In genomic region chr3:194296832-194297666, GRCh38 we compare ENCODE assay signal across 9 cellular contexts. TPM values are rescaled to one million over a fixed set of nuclear protein-coding genes. Genes with fewer than 3 reads are reported as not detected.
DNase-seq lines count a peak whose midpoint lies in the region; TF ChIP-seq lines count a peak whose summit lies in the region.
"Had no signal": no experiment of that assay in that cellular context is flagged by ENCODE, and none has a peak within 500 bp of the region (broad histone marks: within the 10 kb centered on the region; RNA-seq: fewer than 3 reads in every experiment).

No MANE protein-coding gene starts in this region.

- intact Hi-C loops in PC-9 (cut with micrococcal nuclease; ENCODE audit: unreplicated experiment) (loop anchor here (1.0 to 2.0 kb wide), 8 partner anchors 18 to 515 kb away; partner anchors contain the start of gene HES1), vagina (cut with DNase I) (no loop called here)

- CTCF ChIA-PET in PC-9 (lab: Charles Lee): interaction anchor here (0.6 to 0.8 kb wide), 3 partner anchors 16 to 31 kb away, joined by 5 to 18 read pairs (median 8); no protein-coding TSS in a partner anchor

- no peaks in the 10 kb centered on the region for H3K9me2 ChIP-seq in PC-9 (ENCODE audit: insufficient read depth)

- peaks cover 21% of the 10 kb centered on the region for H3F3A ChIP-seq in PC-9 (ENCODE audit: insufficient read depth, low read depth)

- H2AFZ ChIP-seq in PC-9 (peak overlapping the region; percentile 90), fibroblast of lung (ENCODE audit: low read length) (no peak overlapping the region)

- TF ChIP-seq POLR2A in vagina (IDR thresholded peaks at IDR 0.05): no peak

- H3K9ac ChIP-seq in fibroblast of lung (ENCODE audit: insufficient read depth, low read length): no peak overlapping the region
- no peak overlapping the region for H3K9ac ChIP-seq in mucosa of rectum (ENCODE audit: low read depth in 1 of 2, low read length in 2 of 2)

- H3K79me2 ChIP-seq in PC-9 (ENCODE audit: low read depth) (no peaks in the 10 kb centered on the region), fibroblast of lung (ENCODE audit: control insufficient read depth, insufficient read depth, low read length) (no peaks in the 10 kb centered on the region)

- POLR2A ChIA-PET in PC-9 (lab: Charles Lee; ENCODE audit: unreplicated experiment): interaction anchor here (0.6 to 0.9 kb wide), 6 partner anchors 18 to 634 kb away, joined by 3 to 6 read pairs (median 5); no protein-coding TSS in a partner anchor

- TSS peak; percentile 91 for BruUV-seq in PC-9 (replicated peaks; lab: Mats Ljungman, UMichigan)

- H3K36me3 ChIP-seq in PC-9 (ENCODE audit: low read depth): no peaks in the 10 kb centered on the region
- H3K36me3 ChIP-seq in fibroblast of lung (ENCODE audit: control insufficient read depth, insufficient read depth, low read length): no peaks in the 10 kb centered on the region
- H3K36me3 ChIP-seq in mucosa of rectum (ENCODE audit: control insufficient read depth in 2 of 2, insufficient read depth in 2 of 2, low read length in 2 of 2): no peaks in the 10 kb centered on the region
- no peaks in the 10 kb centered on the region for H3K36me3 ChIP-seq in vagina

- H3K27ac ChIP-seq in PC-9 (peak overlapping the region; percentile 97), fibroblast of lung (ENCODE audit: insufficient read depth, low read length) (no peak overlapping the region), mucosa of rectum (ENCODE audit: low read depth in 2 of 2, low read length in 2 of 2) (no peak overlapping the region), vagina (peak overlapping the region; percentile 39)

- H3K9me3 ChIP-seq in PC-9 (ENCODE audit: insufficient read depth, low read depth) (no peaks in the 10 kb centered on the region), fibroblast of lung (ENCODE audit: control insufficient read depth, insufficient read depth, low read depth, low read length) (no peaks in the 10 kb centered on the region), mucosa of rectum (ENCODE audit: control insufficient read depth in 2 of 2, low read length in 2 of 2) (no peaks in the 10 kb centered on the region), vagina (no peaks in the 10 kb centered on the region)

- H3K4me3 ChIP-seq in PC-9 (peak overlapping the region; percentile 57), fibroblast of lung (replicated peaks in 1 of 4; ENCODE audit: control extremely low read depth in 1 of 4, insufficient read depth in 1 of 4, low read depth in 3 of 4, low read length in 4 of 4) (peak overlapping the region in 3 of 4 experiments; percentile 0 to 17 (median 16)), mucosa of rectum (ENCODE audit: low read length in 2 of 2) (peak overlapping the region; percentile 7 to 33), vagina (peak overlapping the region; percentile 28 to 32)

- TF ChIP-seq CTCF in PC-9 (conservative IDR thresholded peaks at IDR 0.05) (peak; percentile 30; the same call in 1 of the 2 replicates), fibroblast of lung (conservative IDR thresholded peaks at IDR 0.05 in 1 of 2, IDR thresholded peaks at IDR 0.05 in 1 of 2; ENCODE audit: low read depth in 1 of 2, low read length in 2 of 2) (no peak), vagina (IDR thresholded peaks at IDR 0.05) (no peak)

- H3K27me3 ChIP-seq in PC-9 (ENCODE audit: insufficient read depth, low read depth): no peaks in the 10 kb centered on the region
- H3K27me3 ChIP-seq in fibroblast of lung (ENCODE audit: control insufficient read depth, insufficient read depth, low read length): peaks cover 3% of the 10 kb centered on the region
- no peaks in the 10 kb centered on the region for H3K27me3 ChIP-seq in mucosa of rectum (ENCODE audit: control insufficient read depth in 2 of 2, insufficient read depth in 2 of 2, low read length in 2 of 2)
- H3K27me3 ChIP-seq in vagina: no peaks in the 10 kb centered on the region

- DNase-seq in PC-9 (peak; percentile 64 to 84), fibroblast of lung (ENCODE audit: low read depth in 2 of 2) (peak in 1 of 2 donors; percentile 61), vagina (ENCODE audit: extremely low spot score in 2 of 2) (no peak), DMS79 (lab: John Stamatoyannopoulos, UW) (no peak), foreskin melanocyte (no peak), RPMI8226 (no peak)
- DNase-seq: activated gamma-delta T cell treated with Interleukin-2 at 50 U/mL for 16 hours, SHP77 had no signal

- H4K20me1 ChIP-seq in PC-9 (ENCODE audit: insufficient read depth): no peaks in the 10 kb centered on the region
- H4K20me1 ChIP-seq in fibroblast of lung (ENCODE audit: control insufficient read depth, extremely low read depth, insufficient read depth, low read length): no peaks in the 10 kb centered on the region

- H3K4me1 ChIP-seq in PC-9 (replicated peaks; ENCODE audit: insufficient read depth) (peaks cover 61% of the 10 kb centered on the region), fibroblast of lung (ENCODE audit: control insufficient read depth, extremely low read depth, insufficient read depth, low read length) (no peaks in the 10 kb centered on the region), mucosa of rectum (ENCODE audit: control insufficient read depth in 2 of 2, insufficient read depth in 2 of 2, low read length in 2 of 2) (peaks cover 3 to 5% of the 10 kb centered on the region in 2 donors), vagina (peaks cover 19% of the 10 kb centered on the region)

- H3K4me2 ChIP-seq in PC-9 (peak overlapping the region; percentile 91), fibroblast of lung (ENCODE audit: extremely low read depth, insufficient read depth, low read length) (peak overlapping the region; percentile 72)

RNA-seq across cellular contexts. Expression of gene CPN2, which starts 54.1 kb away (rescaled TPM):
- not detected in 2 replicates for total RNA-seq in PC-9 (2021)
- total RNA-seq in fibroblast of lung: not detected in 2 replicates
- not detected in 2 replicates for polyA plus RNA-seq in fibroblast of lung
- polyA plus RNA-seq in fibroblast of lung (2012): not detected in 2 replicates
- not detected in 2 replicates for polyA minus RNA-seq in fibroblast of lung (ENCODE audit: low replicate concordance)
- not detected for total RNA-seq in vagina

Comparison
In these comparisons a context has a peak if more than half of its experiments do, and no peak if none do; other contexts are left out.
1. DNase-seq: peak in PC-9 (2 of 2); none in vagina (0 of 2), DMS79 (single experiment), foreskin melanocyte (single experiment) and RPMI8226 (single experiment).
2. H3K27ac ChIP-seq: peak in PC-9 (single experiment) and vagina (single experiment); none in fibroblast of lung (single experiment) and mucosa of rectum (0 of 2).
3. Peak in every context shown above with its lines, with median percentiles within 50 percentile points of each other: H3K4me3 ChIP-seq.